ENCODE assay signal across 2 cellular contexts in the genomic region with DNA sequence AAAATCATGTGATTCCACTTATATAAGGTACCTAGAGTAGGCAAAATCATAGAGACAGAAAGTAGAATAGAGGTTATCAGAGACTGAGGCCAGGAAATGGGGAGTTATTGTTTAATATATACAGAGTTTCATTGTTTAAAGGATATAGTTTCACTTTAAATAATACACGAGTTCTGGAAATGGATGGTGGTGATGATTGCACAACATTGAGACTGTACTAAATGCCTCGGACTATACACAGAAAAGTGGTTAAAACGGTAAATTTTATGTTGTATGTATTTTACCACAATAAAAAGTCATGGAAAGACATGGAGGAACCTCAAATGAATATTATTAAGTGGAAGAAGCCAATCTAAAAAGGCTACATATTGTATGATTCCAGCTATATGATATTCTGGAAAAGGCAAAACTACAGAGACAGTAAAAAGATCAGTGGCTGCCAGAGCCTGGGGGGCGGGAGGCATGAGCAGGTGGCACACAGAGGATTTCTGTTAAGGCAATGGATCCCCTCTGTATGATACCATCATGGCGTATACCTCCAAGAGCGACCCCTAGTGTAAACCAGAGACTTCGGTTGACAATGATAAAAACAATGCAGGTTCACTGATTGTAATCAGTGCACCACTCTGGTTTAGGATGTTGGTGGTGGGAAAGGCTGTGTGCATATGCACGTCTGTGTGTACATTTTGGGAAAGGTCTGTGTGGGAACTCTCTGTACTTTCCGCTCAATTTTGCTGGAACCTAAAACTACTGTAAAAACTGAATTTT.
TF ChIP-seq lines count a peak whose summit lies in the region.

No MANE protein-coding gene starts in this region.

TF ChIP-seq in IMR-90, 13 proteins besides CTCF, POLR2A, EP300 and RAD21:
- TF ChIP-seq FOS (IDR thresholded peaks at IDR 0.05; ENCODE audit: low read depth, low read length) = no peak
- TF ChIP-seq MAZ (IDR thresholded peaks at IDR 0.05; ENCODE audit: borderline replicate concordance, low read depth, low read length) = no peak
- TF ChIP-seq CHD1 (IDR thresholded peaks at IDR 0.05; ENCODE audit: low read depth, low read length) = no peak
- no peak for TF ChIP-seq MAFK (IDR thresholded peaks at IDR 0.05; ENCODE audit: low read depth, low read length)
- TF ChIP-seq CEBPB (IDR thresholded peaks at IDR 0.05; ENCODE audit: low read depth, low read length) = peak; percentile 97

TF ChIP-seq in WTC11, 78 proteins besides CTCF, POLR2A, EP300 and RAD21:
- TF ChIP-seq, protein P1, sequence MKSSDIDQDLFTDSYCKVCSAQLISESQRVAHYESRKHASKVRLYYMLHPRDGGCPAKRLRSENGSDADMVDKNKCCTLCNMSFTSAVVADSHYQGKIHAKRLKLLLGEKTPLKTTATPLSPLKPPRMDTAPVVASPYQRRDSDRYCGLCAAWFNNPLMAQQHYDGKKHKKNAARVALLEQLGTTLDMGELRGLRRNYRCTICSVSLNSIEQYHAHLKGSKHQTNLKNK (CRISPR knock-in tag; IDR thresholded peaks at IDR 0.05) = no peak
- no peak for TF ChIP-seq ATF1 (CRISPR knock-in tag; IDR thresholded peaks at IDR 0.05)
- TF ChIP-seq SP1 (CRISPR knock-in tag; conservative IDR thresholded peaks at IDR 0.05) = no peak
- TF ChIP-seq ZNF423 (CRISPR knock-in tag; IDR thresholded peaks at IDR 0.05) = no peak
- TF ChIP-seq KAT7 (CRISPR knock-in tag; IDR thresholded peaks at IDR 0.05; ENCODE audit: borderline replicate concordance) = no peak
- TF ChIP-seq, protein P2, sequence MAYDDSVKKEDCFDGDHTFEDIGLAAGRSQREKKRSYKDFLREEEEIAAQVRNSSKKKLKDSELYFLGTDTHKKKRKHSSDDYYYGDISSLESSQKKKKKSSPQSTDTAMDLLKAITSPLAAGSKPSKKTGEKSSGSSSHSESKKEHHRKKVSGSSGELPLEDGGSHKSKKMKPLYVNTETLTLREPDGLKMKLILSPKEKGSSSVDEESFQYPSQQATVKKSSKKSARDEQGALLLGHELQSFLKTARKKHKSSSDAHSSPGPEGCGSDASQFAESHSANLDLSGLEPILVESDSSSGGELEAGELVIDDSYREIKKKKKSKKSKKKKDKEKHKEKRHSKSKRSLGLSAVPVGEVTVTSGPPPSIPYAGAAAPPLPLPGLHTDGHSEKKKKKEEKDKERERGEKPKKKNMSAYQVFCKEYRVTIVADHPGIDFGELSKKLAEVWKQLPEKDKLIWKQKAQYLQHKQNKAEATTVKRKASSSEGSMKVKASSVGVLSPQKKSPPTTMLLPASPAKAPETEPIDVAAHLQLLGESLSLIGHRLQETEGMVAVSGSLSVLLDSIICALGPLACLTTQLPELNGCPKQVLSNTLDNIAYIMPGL (CRISPR knock-in tag; IDR thresholded peaks at IDR 0.05) = no peak
- TF ChIP-seq, protein P3, sequence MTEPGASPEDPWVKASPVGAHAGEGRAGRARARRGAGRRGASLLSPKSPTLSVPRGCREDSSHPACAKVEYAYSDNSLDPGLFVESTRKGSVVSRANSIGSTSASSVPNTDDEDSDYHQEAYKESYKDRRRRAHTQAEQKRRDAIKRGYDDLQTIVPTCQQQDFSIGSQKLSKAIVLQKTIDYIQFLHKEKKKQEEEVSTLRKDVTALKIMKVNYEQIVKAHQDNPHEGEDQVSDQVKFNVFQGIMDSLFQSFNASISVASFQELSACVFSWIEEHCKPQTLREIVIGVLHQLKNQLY (CRISPR knock-in tag; IDR thresholded peaks at IDR 0.05) = no peak
- TF ChIP-seq, protein P4, sequence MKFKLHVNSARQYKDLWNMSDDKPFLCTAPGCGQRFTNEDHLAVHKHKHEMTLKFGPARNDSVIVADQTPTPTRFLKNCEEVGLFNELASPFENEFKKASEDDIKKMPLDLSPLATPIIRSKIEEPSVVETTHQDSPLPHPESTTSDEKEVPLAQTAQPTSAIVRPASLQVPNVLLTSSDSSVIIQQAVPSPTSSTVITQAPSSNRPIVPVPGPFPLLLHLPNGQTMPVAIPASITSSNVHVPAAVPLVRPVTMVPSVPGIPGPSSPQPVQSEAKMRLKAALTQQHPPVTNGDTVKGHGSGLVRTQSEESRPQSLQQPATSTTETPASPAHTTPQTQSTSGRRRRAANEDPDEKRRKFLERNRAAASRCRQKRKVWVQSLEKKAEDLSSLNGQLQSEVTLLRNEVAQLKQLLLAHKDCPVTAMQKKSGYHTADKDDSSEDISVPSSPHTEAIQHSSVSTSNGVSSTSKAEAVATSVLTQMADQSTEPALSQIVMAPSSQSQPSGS (CRISPR knock-in tag; IDR thresholded peaks at IDR 0.05; ENCODE audit: borderline replicate concordance, low read depth) = no peak
- no peak for TF ChIP-seq ZNF671 (CRISPR knock-in tag; IDR thresholded peaks at IDR 0.05)
- TF ChIP-seq EMX1 (CRISPR knock-in tag; IDR thresholded peaks at IDR 0.05) = no peak
- TF ChIP-seq, protein P5, sequence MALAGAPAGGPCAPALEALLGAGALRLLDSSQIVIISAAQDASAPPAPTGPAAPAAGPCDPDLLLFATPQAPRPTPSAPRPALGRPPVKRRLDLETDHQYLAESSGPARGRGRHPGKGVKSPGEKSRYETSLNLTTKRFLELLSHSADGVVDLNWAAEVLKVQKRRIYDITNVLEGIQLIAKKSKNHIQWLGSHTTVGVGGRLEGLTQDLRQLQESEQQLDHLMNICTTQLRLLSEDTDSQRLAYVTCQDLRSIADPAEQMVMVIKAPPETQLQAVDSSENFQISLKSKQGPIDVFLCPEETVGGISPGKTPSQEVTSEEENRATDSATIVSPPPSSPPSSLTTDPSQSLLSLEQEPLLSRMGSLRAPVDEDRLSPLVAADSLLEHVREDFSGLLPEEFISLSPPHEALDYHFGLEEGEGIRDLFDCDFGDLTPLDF (CRISPR knock-in tag; IDR thresholded peaks at IDR 0.05) = no peak
